ENCODE assay signal across 8 cellular contexts in the genomic region with DNA sequence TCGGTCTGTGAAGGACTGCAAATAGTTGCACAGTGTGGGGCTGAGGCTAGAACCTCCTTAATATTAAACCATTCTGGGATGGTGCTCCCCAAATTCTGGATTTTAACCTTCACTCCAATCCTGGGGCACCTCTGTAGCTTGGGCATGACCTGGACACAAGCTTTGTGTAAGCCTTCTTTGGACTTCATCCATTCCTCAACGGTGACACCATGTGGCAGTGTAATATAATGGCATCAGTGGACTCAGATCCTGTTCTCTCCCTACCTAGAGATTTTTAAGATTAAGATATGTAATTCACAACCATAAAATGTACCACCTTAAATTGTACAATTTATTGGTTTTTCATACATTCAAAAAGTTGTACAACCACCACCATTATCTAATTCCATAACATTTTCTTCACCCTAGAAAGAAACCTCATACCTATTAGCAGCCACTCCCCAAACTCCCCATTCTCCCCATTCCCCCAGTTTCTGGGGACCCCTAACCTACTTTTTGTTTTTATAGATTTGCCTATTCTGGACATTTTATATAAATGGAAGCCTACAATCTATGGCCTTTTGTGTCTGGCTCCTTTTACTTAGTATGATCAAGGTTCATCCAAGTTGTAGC. TPM values are rescaled to one million over a fixed set of nuclear protein-coding genes. Genes with fewer than 3 reads are reported as not detected.
DNase-seq lines count a peak whose midpoint lies in the region; ATAC-seq and TF ChIP-seq lines count a peak whose summit lies in the region.

No MANE protein-coding gene starts in this region.

- H3K9me3 Mint-ChIP-seq in GM23338 (no peaks in the 10 kb centered on the region; the same call in 2 of the 3 replicates), MCF 10A (ENCODE audit: unreplicated experiment) (no peaks in the 10 kb centered on the region)

- no peaks in the 10 kb centered on the region for H3K9me3 ChIP-seq in lower lobe of right lung

- no peaks in the 10 kb centered on the region for H4K20me1 ChIP-seq in GM23338 (replicated peaks; ENCODE audit: insufficient read depth)

- H2AFZ ChIP-seq in GM23338 = no peak overlapping the region

- H3K36me3 ChIP-seq in GM23338 (ENCODE audit: insufficient read depth) (no peaks in the 10 kb centered on the region), lower lobe of right lung (no peaks in the 10 kb centered on the region)

- H3K27me3 ChIP-seq in GM23338 (ENCODE audit: insufficient read depth) (no peaks in the 10 kb centered on the region), lower lobe of right lung (ENCODE audit: low read depth) (no peaks in the 10 kb centered on the region)

- ATAC-seq in GM23338 = peak; percentile 5; the same call in 2 of the 3 replicates
- peak; percentile 41 to 42 for ATAC-seq in lower lobe of right lung
- no peak for ATAC-seq in GM21447 (IDR thresholded peaks at IDR 0.05; ENCODE audit: unreplicated experiment)

- H3K4me2 ChIP-seq in GM23338 = no peak overlapping the region

- H3F3A ChIP-seq in GM23338 (replicated peaks; ENCODE audit: low read depth) = 0 out of 2 replicates have a peak, but pooled peaks cover 5% of the 10 kb centered on the region

- CTCF ChIA-PET in MCF 10A (lab: Yijun Ruan, JAX) = interaction anchor here (0.5 to 4.6 kb wide), 15 partner anchors 12 to 696 kb away, joined by 3 to 33 read pairs (median 4); a partner anchor contains a TSS

- H3K4me3 ChIP-seq in GM23338 (no peak overlapping the region), lower lobe of right lung (no peak overlapping the region)

- peaks cover 12% of the 10 kb centered on the region for H3K4me1 Mint-ChIP-seq in GM23338
- peaks cover 10% of the 10 kb centered on the region for H3K4me1 Mint-ChIP-seq in MCF 10A (ENCODE audit: insufficient read depth, unreplicated experiment)

- H3K27ac Mint-ChIP-seq in GM23338 = no peak overlapping the region
- no peak overlapping the region for H3K27ac Mint-ChIP-seq in MCF 10A (ENCODE audit: low read depth, unreplicated experiment)

- BruUV-seq in MCF 10A (replicated peaks; lab: Mats Ljungman, UMichigan) = no TSS peak

- H3K27me3 Mint-ChIP-seq in GM23338 (ENCODE audit: insufficient read depth, low read depth, poor library complexity) = peaks cover 4% of the 10 kb centered on the region
- no peaks in the 10 kb centered on the region for H3K27me3 Mint-ChIP-seq in MCF 10A (ENCODE audit: insufficient read depth, unreplicated experiment)

- H3K9me2 ChIP-seq in GM23338 (ENCODE audit: insufficient read depth) = no peaks in the 10 kb centered on the region

- no peaks in the 10 kb centered on the region for H3K36me3 Mint-ChIP-seq in GM23338 (ENCODE audit: low read depth)
- no peaks in the 10 kb centered on the region for H3K36me3 Mint-ChIP-seq in MCF 10A (ENCODE audit: insufficient read depth, unreplicated experiment)

- POLR2A ChIA-PET in MCF 10A (lab: Yijun Ruan, JAX) = interaction anchor here (0.8 kb wide), 1 partner anchor 51 kb away, joined by 3 read pairs; no protein-coding TSS in a partner anchor

- H3K27ac ChIP-seq in GM23338 (ENCODE audit: low read depth) = no peak overlapping the region
- H3K27ac ChIP-seq in lower lobe of right lung = no peak overlapping the region

- TF ChIP-seq CTCF in GM23338 (conservative IDR thresholded peaks at IDR 0.05; ENCODE audit: low read depth in 2 of 2) (peak; percentile 71 to 77), MCF 10A (IDR thresholded peaks at IDR 0.05; ENCODE audit: unreplicated experiment) (peak; percentile 24), lower lobe of right lung (IDR thresholded peaks at IDR 0.05) (peak; percentile 61)

- H3K79me2 ChIP-seq in GM23338 (replicated peaks; ENCODE audit: insufficient read depth) = no peaks in the 10 kb centered on the region

- peak; percentile 62 for DNase-seq in CD1c-positive myeloid dendritic cell (ENCODE audit: extremely low spot score)
- peak; percentile 73 for DNase-seq in GM23338 (ENCODE audit: low spot score)
- DNase-seq in NCI-H748 treated with DMSO at 0.1 percent for 48 hours (lab: John Stamatoyannopoulos, UW) = peak; percentile 26
- peak; percentile 72 for DNase-seq in MCF 10A (ENCODE audit: unreplicated experiment)
- no peak for DNase-seq in lower lobe of right lung
- DNase-seq in NK-92 treated with Interleukin-12 subunit alpha and Interleukin-12 subunit beta, amount 100 ng/mL, for 24 hours (lab: John Stamatoyannopoulos, UW) = no peak
- DNase-seq in cerebellar nuclear complex (lab: John Stamatoyannopoulos, UW) = no peak

- intact Hi-C loops in MCF 10A (cut with micrococcal nuclease) = loop anchor here (1.0 to 5.0 kb wide), 4 partner anchors 148 to 1060 kb away; a partner anchor contains a TSS
- intact Hi-C loops in lower lobe of right lung (cut with DNase I) = no loop called here

- H3K4me3 Mint-ChIP-seq in GM23338 = no peak overlapping the region
- H3K4me3 Mint-ChIP-seq in MCF 10A (ENCODE audit: unreplicated experiment) = no peak overlapping the region

- peaks cover 8% of the 10 kb centered on the region; the same call in 1 of the 2 replicates for H3K4me1 ChIP-seq in GM23338 (ENCODE audit: insufficient read depth)
- H3K4me1 ChIP-seq in lower lobe of right lung = peaks cover 10% of the 10 kb centered on the region

TF ChIP-seq in GM23338, 12 proteins besides CTCF, POLR2A, EP300 and RAD21 (continues in another document):
- no peak for TF ChIP-seq JUNB (IDR thresholded peaks at IDR 0.05; ENCODE audit: unreplicated experiment)
- TF ChIP-seq ZNF114 (CRISPR knock-in tag; IDR thresholded peaks at IDR 0.05) = no peak
- no peak for TF ChIP-seq POLR2AphosphoS5 (IDR thresholded peaks at IDR 0.05; ENCODE audit: low read depth)
- TF ChIP-seq CREB1 (CRISPR knock-in tag; IDR thresholded peaks at IDR 0.05; ENCODE audit: low read depth) = no peak
- TF ChIP-seq, protein P1, sequence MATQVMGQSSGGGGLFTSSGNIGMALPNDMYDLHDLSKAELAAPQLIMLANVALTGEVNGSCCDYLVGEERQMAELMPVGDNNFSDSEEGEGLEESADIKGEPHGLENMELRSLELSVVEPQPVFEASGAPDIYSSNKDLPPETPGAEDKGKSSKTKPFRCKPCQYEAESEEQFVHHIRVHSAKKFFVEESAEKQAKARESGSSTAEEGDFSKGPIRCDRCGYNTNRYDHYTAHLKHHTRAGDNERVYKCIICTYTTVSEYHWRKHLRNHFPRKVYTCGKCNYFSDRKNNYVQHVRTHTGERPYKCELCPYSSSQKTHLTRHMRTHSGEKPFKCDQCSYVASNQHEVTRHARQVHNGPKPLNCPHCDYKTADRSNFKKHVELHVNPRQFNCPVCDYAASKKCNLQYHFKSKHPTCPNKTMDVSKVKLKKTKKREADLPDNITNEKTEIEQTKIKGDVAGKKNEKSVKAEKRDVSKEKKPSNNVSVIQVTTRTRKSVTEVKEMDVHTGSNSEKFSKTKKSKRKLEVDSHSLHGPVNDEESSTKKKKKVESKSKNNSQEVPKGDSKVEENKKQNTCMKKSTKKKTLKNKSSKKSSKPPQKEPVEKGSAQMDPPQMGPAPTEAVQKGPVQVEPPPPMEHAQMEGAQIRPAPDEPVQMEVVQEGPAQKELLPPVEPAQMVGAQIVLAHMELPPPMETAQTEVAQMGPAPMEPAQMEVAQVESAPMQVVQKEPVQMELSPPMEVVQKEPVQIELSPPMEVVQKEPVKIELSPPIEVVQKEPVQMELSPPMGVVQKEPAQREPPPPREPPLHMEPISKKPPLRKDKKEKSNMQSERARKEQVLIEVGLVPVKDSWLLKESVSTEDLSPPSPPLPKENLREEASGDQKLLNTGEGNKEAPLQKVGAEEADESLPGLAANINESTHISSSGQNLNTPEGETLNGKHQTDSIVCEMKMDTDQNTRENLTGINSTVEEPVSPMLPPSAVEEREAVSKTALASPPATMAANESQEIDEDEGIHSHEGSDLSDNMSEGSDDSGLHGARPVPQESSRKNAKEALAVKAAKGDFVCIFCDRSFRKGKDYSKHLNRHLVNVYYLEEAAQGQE (IDR thresholded peaks at IDR 0.05; ENCODE audit: unreplicated experiment) = no peak
- TF ChIP-seq, protein P2, sequence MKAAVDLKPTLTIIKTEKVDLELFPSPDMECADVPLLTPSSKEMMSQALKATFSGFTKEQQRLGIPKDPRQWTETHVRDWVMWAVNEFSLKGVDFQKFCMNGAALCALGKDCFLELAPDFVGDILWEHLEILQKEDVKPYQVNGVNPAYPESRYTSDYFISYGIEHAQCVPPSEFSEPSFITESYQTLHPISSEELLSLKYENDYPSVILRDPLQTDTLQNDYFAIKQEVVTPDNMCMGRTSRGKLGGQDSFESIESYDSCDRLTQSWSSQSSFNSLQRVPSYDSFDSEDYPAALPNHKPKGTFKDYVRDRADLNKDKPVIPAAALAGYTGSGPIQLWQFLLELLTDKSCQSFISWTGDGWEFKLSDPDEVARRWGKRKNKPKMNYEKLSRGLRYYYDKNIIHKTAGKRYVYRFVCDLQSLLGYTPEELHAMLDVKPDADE (IDR thresholded peaks at IDR 0.05) = no peak
- no peak for TF ChIP-seq STAT1 (IDR thresholded peaks at IDR 0.05; ENCODE audit: unreplicated experiment)
- no peak for TF ChIP-seq EZH2phosphoT487 (IDR thresholded peaks at IDR 0.05; ENCODE audit: unreplicated experiment)

RNA-seq across cellular contexts. Expression of a gene that starts 4.8 kb away (rescaled TPM):
- 13.1 and 18.2 TPM in 2 replicates for total RNA-seq in GM23338 (2014; rRNA removed; shearing (Covaris generic))
- polyA plus RNA-seq in GM23338 (2016; fragmentation: Nextera tagmentation; extraction: Ambion mirVana) = 31.5 and 33.1 TPM in 2 replicates
- 21.6 and 22.5 TPM in 2 replicates for total RNA-seq in MCF 10A (2022)
- 15.9 TPM for total RNA-seq in lower lobe of right lung

RNA-seq across cellular contexts. Expression of a gene that starts 7.8 kb away (rescaled TPM):
- total RNA-seq in GM23338 (2014; rRNA removed; shearing (Covaris generic)) = not detected in 2 replicates
- polyA plus RNA-seq in GM23338 (2016; fragmentation: Nextera tagmentation; extraction: Ambion mirVana) = 0.17 TPM in 1 of 2 replicates, not detected in the other
- total RNA-seq in MCF 10A (2022) (1.9 and 2.6 TPM in 2 replicates), lower lobe of right lung (16.5 TPM)

Comparison
In these comparisons a context has a peak if more than half of its experiments do, and no peak if none do; other contexts are left out.
1. DNase-seq: peak in CD1c-positive myeloid dendritic cell (single experiment), GM23338 (single experiment), NCI-H748 treated with DMSO at 0.1 percent for 48 hours (single experiment) and MCF 10A (single experiment); none in lower lobe of right lung (single experiment), NK-92 treated with Interleukin-12 subunit alpha and Interleukin-12 subunit beta, amount 100 ng/mL, for 24 hours (single experiment) and cerebellar nuclear complex (0 of 2).
2. CTCF ChIP-seq: peak in every context shown above with its lines; median percentile 74 in GM23338; 61 in lower lobe of right lung; 24 in MCF 10A.